In the genomic region with DNA sequence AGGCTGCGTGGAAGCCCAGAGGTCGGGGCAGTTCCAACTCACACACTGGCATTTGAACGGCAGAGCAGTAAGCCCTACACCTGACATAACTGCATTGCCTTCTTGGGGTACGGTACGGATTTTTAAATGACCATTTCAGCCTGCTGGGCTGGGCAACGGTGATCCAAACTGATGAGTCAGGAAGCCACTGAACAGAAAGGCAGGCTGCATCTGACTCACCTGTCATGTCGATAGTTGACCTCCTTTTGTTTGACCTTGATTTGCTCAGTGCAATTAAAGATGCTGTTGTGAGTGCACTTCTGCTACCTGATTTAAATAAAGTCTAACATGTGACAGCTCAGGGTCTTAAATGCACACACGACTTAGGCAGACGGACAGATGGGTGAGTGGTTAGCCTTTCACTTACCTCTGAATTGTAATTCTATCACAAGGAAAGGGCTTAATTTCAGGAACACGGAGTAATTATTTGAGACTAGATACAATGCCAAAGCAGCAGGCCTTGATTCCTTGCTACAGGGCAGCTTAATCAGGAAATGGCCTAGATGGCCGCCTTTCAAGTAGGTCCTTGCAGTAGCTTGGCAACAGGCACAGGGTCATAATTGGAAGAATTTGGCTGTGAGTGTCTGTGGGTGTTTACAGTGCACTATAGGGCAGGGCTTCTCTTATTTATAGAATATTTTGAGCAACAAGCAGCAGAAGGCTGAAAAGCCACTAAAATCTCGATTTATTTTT, we compare ENCODE assay signal across 9 cellular contexts. TPM values are rescaled to one million over a fixed set of nuclear protein-coding genes. Genes with fewer than 3 reads are reported as not detected.
DNase-seq lines count a peak whose midpoint lies in the region; ATAC-seq and TF ChIP-seq lines count a peak whose summit lies in the region.
"Had no signal": no experiment of that assay in that cellular context is flagged by ENCODE, and none has a peak within 500 bp of the region (broad histone marks: within the 10 kb centered on the region; RNA-seq: fewer than 3 reads in every experiment).

No MANE protein-coding gene starts in this region.

- no peak overlapping the region for H2BK15ac ChIP-seq in IMR-90 (ENCODE audit: low read depth, low read length)

- no peak overlapping the region for H3K4me3 ChIP-seq in IMR-90 (ENCODE audit: insufficient read depth, low read depth, low read length)
- no peak overlapping the region for H3K4me3 ChIP-seq in fibroblast of mammary gland (ENCODE audit: control insufficient read depth, low read depth, low read length)
- H3K4me3 ChIP-seq in esophagus muscularis mucosa: no peak overlapping the region

- no peak overlapping the region; the same call in 1 of the 2 replicates for H3K4ac ChIP-seq in IMR-90 (ENCODE audit: low read depth, low read length)

- dilution Hi-C loops in IMR-90 (cut with HindIII; ENCODE audit: low sequenced_read_pairs, unreplicated experiment): no loop called here

- no peak for ATAC-seq in IMR-90 (ENCODE audit: low read depth)
- ATAC-seq in activated CD8-positive, alpha-beta T cell treated with anti-CD3 and anti-CD28 coated beads, Interleukin-2, amount 10 ng/mL, durations not matched to agents 7 days and 5 days: no peak

- H3K4me1 Mint-ChIP-seq in activated CD8-positive, alpha-beta T cell treated with anti-CD3 and anti-CD28 coated beads, Interleukin-2, amount 10 ng/mL, durations not matched to agents 7 days and 5 days (ENCODE audit: low read depth): peaks cover 27% of the 10 kb centered on the region

- H3K27ac ChIP-seq in IMR-90 (ENCODE audit: insufficient read depth, low read length) (no peak overlapping the region), esophagus muscularis mucosa (replicated peaks in 1 of 4) (no peak overlapping the region)

- H4K5ac ChIP-seq in IMR-90 (ENCODE audit: low read depth, low read length): no peak overlapping the region

- no peak overlapping the region for H2AK9ac ChIP-seq in IMR-90 (replicated peaks; ENCODE audit: low read depth, low read length, poor library complexity)

- no peak overlapping the region for H3K27ac Mint-ChIP-seq in activated CD8-positive, alpha-beta T cell treated with anti-CD3 and anti-CD28 coated beads, Interleukin-2, amount 10 ng/mL, durations not matched to agents 7 days and 5 days

- H3K9me3 ChIP-seq in IMR-90 (ENCODE audit: control insufficient read depth, insufficient read depth, low read length): no peaks in the 10 kb centered on the region
- H3K9me3 ChIP-seq in esophagus muscularis mucosa: no peaks in the 10 kb centered on the region

- no peaks in the 10 kb centered on the region for H3K27me3 Mint-ChIP-seq in activated CD8-positive, alpha-beta T cell treated with anti-CD3 and anti-CD28 coated beads, Interleukin-2, amount 10 ng/mL, durations not matched to agents 7 days and 5 days (ENCODE audit: low read depth)

- POLR2A ChIA-PET in IMR-90 (lab: Charles Lee; ENCODE audit: unreplicated experiment): no interaction called here
- POLR2A ChIA-PET in activated CD8-positive, alpha-beta T cell treated with anti-CD3 and anti-CD28 coated beads, Interleukin-2, amount 10 ng/mL, durations not matched to agents 7 days and 5 days (lab: Charles Lee): interaction anchor here (0.9 kb wide), 1 partner anchor 15 kb away, joined by 3 read pairs; no protein-coding TSS in a partner anchor

- H3K27me3 ChIP-seq in IMR-90 (ENCODE audit: control insufficient read depth, insufficient read depth, low read length) (no peaks in the 10 kb centered on the region), esophagus muscularis mucosa (no peaks in the 10 kb centered on the region)

- H3K36me3 Mint-ChIP-seq in activated CD8-positive, alpha-beta T cell treated with anti-CD3 and anti-CD28 coated beads, Interleukin-2, amount 10 ng/mL, durations not matched to agents 7 days and 5 days (ENCODE audit: low read depth): peaks cover 27% of the 10 kb centered on the region

- intact Hi-C loops in IMR-90 (cut with micrococcal nuclease) (no loop called here), esophagus muscularis mucosa (cut with DNase I) (no loop called here)

- H3K36me3 ChIP-seq in IMR-90 (ENCODE audit: control insufficient read depth, insufficient read depth, low read length) (no peaks in the 10 kb centered on the region; the same call in 1 of the 2 replicates), esophagus muscularis mucosa (peaks cover 0 to 5% (median 0%) of the 10 kb centered on the region in 4 donors)

- H2AK5ac ChIP-seq in IMR-90 (ENCODE audit: low read depth, low read length): no peak overlapping the region

- H3K18ac ChIP-seq in IMR-90 (ENCODE audit: low read depth, low read length): no peak overlapping the region

- H2BK20ac ChIP-seq in IMR-90 (ENCODE audit: low read depth, low read length): no peak overlapping the region

- peaks cover 12% of the 10 kb centered on the region for H3K4me1 ChIP-seq in IMR-90 (ENCODE audit: control insufficient read depth, insufficient read depth, low read length)
- peaks cover 36 to 61% (median 56%) of the 10 kb centered on the region in 4 donors for H3K4me1 ChIP-seq in esophagus muscularis mucosa

- no peak for TF ChIP-seq POLR2A in IMR-90 (IDR thresholded peaks at IDR 0.05; ENCODE audit: low read depth, low read length)
- no peak for TF ChIP-seq POLR2A in esophagus muscularis mucosa (IDR thresholded peaks at IDR 0.05; ENCODE audit: low read depth)

- H4K8ac ChIP-seq in IMR-90 (ENCODE audit: low read depth in 2 of 2, low read length in 2 of 2): no peak overlapping the region

- H3K9me1 ChIP-seq in IMR-90 (ENCODE audit: insufficient read depth, low read length): peaks cover 33% of the 10 kb centered on the region

- BruUV-seq in IMR-90 (replicated peaks; lab: Mats Ljungman, UMichigan): no TSS peak

- DNase-seq in A172 (ENCODE audit: low spot score): peak; percentile 68
- peak; percentile 41 for DNase-seq in IMR-90
- peak; percentile 82 for DNase-seq in NCI-H82 (lab: John Stamatoyannopoulos, UW)
- peak; percentile 46 for DNase-seq in fibroblast of mammary gland (ENCODE audit: low read depth)
- DNase-seq in esophagus muscularis mucosa (ENCODE audit: extremely low spot score): no peak
- DNase-seq in T-helper 9 cell: no peak
- no peak for DNase-seq in activated CD8-positive, alpha-beta T cell treated with anti-CD3 and anti-CD28 coated beads, Interleukin-2, amount 10 ng/mL, durations not matched to agents 7 days and 5 days
- DNase-seq in effector CD4-positive, alpha-beta T cell: no peak
- DNase-seq: SHP77 had no signal

- H2BK5ac ChIP-seq in IMR-90 (ENCODE audit: low read depth, low read length, poor library complexity, severe bottlenecking): no peak overlapping the region

- peaks cover 39 to 70% of the 10 kb centered on the region in 2 experiments for H3K79me1 ChIP-seq in IMR-90 (ENCODE audit: low read depth in 1 of 2, low read length in 2 of 2)

- CTCF ChIA-PET in IMR-90 (lab: Yijun Ruan, JAX): no interaction called here
- CTCF ChIA-PET in activated CD8-positive, alpha-beta T cell treated with anti-CD3 and anti-CD28 coated beads, Interleukin-2, amount 10 ng/mL, durations not matched to agents 7 days and 5 days (lab: Charles Lee): no interaction called here

- no peak overlapping the region for H3K4me2 ChIP-seq in IMR-90 (ENCODE audit: low read depth, low read length)

- TF ChIP-seq RAD21 in IMR-90 (IDR thresholded peaks at IDR 0.05; ENCODE audit: low read length): no peak

- H2BK120ac ChIP-seq in IMR-90 (ENCODE audit: low read depth, low read length): no peak overlapping the region

- H4K20me1 ChIP-seq in IMR-90 (ENCODE audit: insufficient read depth, low read length): no peaks in the 10 kb centered on the region

- in situ Hi-C loops in IMR-90 (cut with MboI; ENCODE audit: low sequenced_read_pairs): loop anchor here (25.0 kb wide), 1 partner anchor 1018 kb away; no protein-coding TSS in a partner anchor

- H3K4me3 Mint-ChIP-seq in activated CD8-positive, alpha-beta T cell treated with anti-CD3 and anti-CD28 coated beads, Interleukin-2, amount 10 ng/mL, durations not matched to agents 7 days and 5 days: no peak overlapping the region

- no peak overlapping the region for H2AFZ ChIP-seq in IMR-90 (replicated peaks; ENCODE audit: low read length, poor library complexity)

- no peak overlapping the region for H3K9ac ChIP-seq in IMR-90 (ENCODE audit: low read depth, low read length)

- H4K91ac ChIP-seq in IMR-90 (ENCODE audit: insufficient read depth, low read depth, low read length): no peak overlapping the region

- H3K9me3 Mint-ChIP-seq in activated CD8-positive, alpha-beta T cell treated with anti-CD3 and anti-CD28 coated beads, Interleukin-2, amount 10 ng/mL, durations not matched to agents 7 days and 5 days (ENCODE audit: insufficient read depth): no peaks in the 10 kb centered on the region

- WGBS in IMR-90 (ENCODE audit: extremely low coverage in 2 of 2, insufficient read length in 1 of 2), 2 experiments: 83% methylated on average over 6 of the region's 12 CpGs; no CpG with 5 or more reads in 1 of the 2 experiments
- WGBS in esophagus muscularis mucosa: 82% methylated on average over 8 of the region's 12 CpGs

- TF ChIP-seq EP300 in esophagus muscularis mucosa (IDR thresholded peaks at IDR 0.05): no peak

- H3K14ac ChIP-seq in IMR-90 (replicated peaks; ENCODE audit: low read depth, low read length): peak overlapping the region; percentile 55; the same call in 1 of the 2 replicates

- no peak overlapping the region for H3K23ac ChIP-seq in IMR-90 (ENCODE audit: low read depth, low read length)

- TF ChIP-seq CTCF in IMR-90 (conservative IDR thresholded peaks at IDR 0.05; ENCODE audit: low read depth, low read length): no peak
- no peak for TF ChIP-seq CTCF in fibroblast of mammary gland (conservative IDR thresholded peaks at IDR 0.05; ENCODE audit: control insufficient read depth, insufficient read depth, low read depth, low read length)
- no peak for TF ChIP-seq CTCF in esophagus muscularis mucosa (IDR thresholded peaks at IDR 0.05)

- H3K56ac ChIP-seq in IMR-90 (ENCODE audit: extremely low read depth, insufficient read depth, low read length): no peak overlapping the region

TF ChIP-seq in IMR-90, 13 proteins besides CTCF, POLR2A, EP300 and RAD21 (continues in another document):
- TF ChIP-seq CEBPB (IDR thresholded peaks at IDR 0.05; ENCODE audit: low read depth, low read length) (no peak), FOS (IDR thresholded peaks at IDR 0.05; ENCODE audit: low read depth, low read length) (0 out of 2 replicates have a peak, but pooled peaks have one; percentile 8), CHD1 (IDR thresholded peaks at IDR 0.05; ENCODE audit: low read depth, low read length) (no peak), RFX5 (IDR thresholded peaks at IDR 0.05; ENCODE audit: low read depth, low read length) (no peak), BHLHE40 (IDR thresholded peaks at IDR 0.05; ENCODE audit: low read depth, low read length) (no peak), MAFK (IDR thresholded peaks at IDR 0.05; ENCODE audit: low read depth, low read length) (0 out of 2 replicates have a peak, but pooled peaks have one; percentile 13)

RNA-seq across cellular contexts. Expression of gene BMAL1, which starts 52.2 kb away (rescaled TPM):
- 17.0 and 19.9 TPM in 2 replicates for total RNA-seq in A172 (2014; rRNA removed; shearing (Covaris generic))
- total RNA-seq in IMR-90 (2012; rRNA removed): 9.9 and 13.1 TPM in 2 replicates
- polyA plus RNA-seq in IMR-90 (2012; rRNA removed): 7.5 and 8.8 TPM in 2 replicates
- polyA plus RNA-seq in IMR-90 (2012; cell fraction: cytosol; rRNA removed): 3.2 and 7.1 TPM in 2 replicates
- 7.6 and 22.8 TPM in 2 replicates for polyA plus RNA-seq in IMR-90 (2012; cell fraction: nucleus; rRNA removed; ENCODE audit: low replicate concordance)
- total RNA-seq in esophagus muscularis mucosa: 10 to 100 TPM; 31.1 to 36.4 (median 33.9) TPM
- 10 to 100 TPM; 41.1 to 53.5 TPM for total RNA-seq in activated CD8-positive, alpha-beta T cell treated with anti-CD3 and anti-CD28 coated beads, Interleukin-2, amount 10 ng/mL, durations not matched to agents 7 days and 5 days

Comparison
In these comparisons a context has a peak if more than half of its experiments do, and no peak if none do; other contexts are left out.
1. DNase-seq: peak in A172 (single experiment), IMR-90 (single experiment), NCI-H82 (single experiment) and fibroblast of mammary gland (single experiment); none in esophagus muscularis mucosa (single experiment), T-helper 9 cell (single experiment), activated CD8-positive, alpha-beta T cell treated with anti-CD3 and anti-CD28 coated beads, Interleukin-2, amount 10 ng/mL, durations not matched to agents 7 days and 5 days (single experiment) and effector CD4-positive, alpha-beta T cell (single experiment).